Comparison of ENCODE assay signal across 28 cellular contexts in the genomic region with DNA sequence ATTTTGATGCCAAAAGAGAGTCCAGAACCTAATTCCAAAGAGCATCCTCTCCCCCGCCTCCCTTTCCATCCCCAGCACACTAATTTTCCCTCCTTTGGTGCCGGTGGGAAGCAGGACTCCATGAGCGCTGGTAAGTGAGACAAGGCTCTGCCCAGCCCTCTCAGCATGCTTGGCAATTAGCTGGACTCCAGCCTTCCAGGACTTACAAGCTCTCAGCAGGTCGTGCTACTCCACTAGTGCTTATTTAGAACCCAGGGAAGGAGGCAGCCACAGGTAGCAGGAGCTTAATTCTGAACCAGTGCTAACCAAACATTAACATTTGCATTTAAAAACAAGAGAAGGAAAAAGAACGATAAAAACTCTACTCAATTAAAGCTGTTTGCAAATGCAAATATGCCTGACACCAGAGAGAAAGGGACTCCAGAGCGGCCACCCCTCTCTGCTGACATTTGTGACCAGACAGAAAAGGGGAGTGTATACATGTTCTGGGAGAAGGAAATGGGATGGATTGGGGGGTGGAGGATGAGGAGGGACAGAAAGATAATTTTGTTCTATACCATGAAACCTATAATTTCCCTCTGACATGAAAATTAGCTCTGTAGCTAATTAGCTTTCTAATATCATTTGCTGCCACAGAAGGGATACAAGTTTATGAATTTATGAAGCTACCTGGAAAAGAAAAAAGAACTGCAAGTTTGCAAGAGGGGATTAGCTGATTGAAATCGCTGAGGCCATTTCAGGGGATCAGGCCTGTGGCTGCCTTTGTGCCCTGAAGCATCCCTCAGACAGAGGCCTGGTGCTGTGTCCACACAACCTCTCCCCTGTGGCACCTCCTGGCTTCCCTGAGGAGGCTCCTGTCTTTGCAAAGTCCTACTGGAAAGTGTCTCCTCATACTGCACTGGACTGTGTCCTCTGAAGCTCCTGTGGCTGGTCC.
DNase-seq lines count a peak whose midpoint lies in the region; ATAC-seq, FAIRE-seq and TF ChIP-seq lines count a peak whose summit lies in the region.
"Had no signal": no experiment of that assay in that cellular context is flagged by ENCODE, and none has a peak within 500 bp of the region (broad histone marks: within the 10 kb centered on the region; RNA-seq: fewer than 3 reads in every experiment).

No MANE protein-coding gene starts in this region.

- peak; percentile 26 for DNase-seq in G401 (ENCODE audit: low spot score)
- DNase-seq in IMR-90, result no peak
- DNase-seq in astrocyte (ENCODE audit: low read depth), result no peak
- no peak for DNase-seq in nephron progenitor cell
- no peak for DNase-seq in aorta
- no peak for DNase-seq in HuH-7 (ENCODE audit: low spot score)
- no peak for DNase-seq in SHP77 treated with DMSO at 0.1 percent for 48 hours (lab: John Stamatoyannopoulos, UW)
- DNase-seq: activated CD4-positive, alpha-beta T cell treated with anti-CD3 and anti-CD28 coated beads, Interleukin-2, amount 50 U/mL, for 48 hours; activated naive CD4-positive, alpha-beta T cell; activated T-cell treated with anti-CD3 and anti-CD28 coated beads, Interleukin-2, amount 50 U/mL, for 48 hours; BE2C; CD8-positive, alpha-beta memory T cell; DMS 273 treated with DMSO at 0.1 percent for 48 hours; dorsolateral prefrontal cortex; gastrocnemius medialis; mucosa of descending colon; natural killer cell; NCI-H187 treated with DMSO at 0.1 percent for 48 hours; NCI-H82; OCI-M1; stimulated activated CD4-positive, alpha-beta T cell treated with anti-CD3 and anti-CD28 coated beads, Interleukin-4, amount 100 ng/mL, for 1 hour; transverse colon had no signal

- peak overlapping the region; percentile 53 for H2BK20ac ChIP-seq in IMR-90 (ENCODE audit: low read depth, low read length)

- no peak overlapping the region for H2AK9ac ChIP-seq in IMR-90 (replicated peaks; ENCODE audit: low read depth, low read length, poor library complexity)

- no peak for TF ChIP-seq POLR2A in IMR-90 (IDR thresholded peaks at IDR 0.05; ENCODE audit: low read depth, low read length)

- H2BK5ac ChIP-seq in IMR-90 (ENCODE audit: low read depth, low read length, poor library complexity, severe bottlenecking), result no peak overlapping the region

- WGBS in IMR-90 (ENCODE audit: extremely low coverage in 2 of 2, insufficient read length in 1 of 2), 2 experiments, result 72% methylated on average over 4 of the region's 7 CpGs; no CpG with 5 or more reads in 1 of the 2 experiments
- 86 to 88% methylated on average over 7 of the region's 7 CpGs for WGBS in aorta, 2 donors

- ATAC-seq in IMR-90 (ENCODE audit: low read depth) (no peak), aorta (ENCODE audit: low FRiP score) (no peak), HG03039 (IDR thresholded peaks at IDR 0.05; ENCODE audit: unreplicated experiment) (no peak)
- ATAC-seq: gastrocnemius medialis, HCT116, mucosa of descending colon, natural killer cell had no signal

- H3K4me2 ChIP-seq in IMR-90 (ENCODE audit: low read depth, low read length), result no peak overlapping the region
- no peak overlapping the region for H3K4me2 ChIP-seq in astrocyte (ENCODE audit: low read length)

- peak overlapping the region; percentile 51 for H3K14ac ChIP-seq in IMR-90 (replicated peaks; ENCODE audit: low read depth, low read length)

- no TSS peak for BruUV-seq in IMR-90 (replicated peaks; lab: Mats Ljungman, UMichigan)

- peak overlapping the region; percentile 3; the same call in 1 of the 2 replicates for H3K18ac ChIP-seq in IMR-90 (ENCODE audit: low read depth, low read length)

- peaks cover 10% of the 10 kb centered on the region for H3K4me1 ChIP-seq in IMR-90 (ENCODE audit: control insufficient read depth, insufficient read depth, low read length)
- H3K4me1 ChIP-seq in astrocyte (ENCODE audit: insufficient read depth, low read length), result no peaks in the 10 kb centered on the region
- no peaks in the 10 kb centered on the region for H3K4me1 ChIP-seq in aorta (ENCODE audit: control insufficient read depth in 1 of 2, insufficient read depth in 2 of 2, low read length in 2 of 2)
- H3K4me1 ChIP-seq: gastrocnemius medialis had no signal

- H3K27ac Mint-ChIP-seq in astrocyte (ENCODE audit: unreplicated experiment) (peak overlapping the region; percentile 23), nephron progenitor cell (peak overlapping the region; percentile 40)
- H3K27ac Mint-ChIP-seq: CD8-positive, alpha-beta memory T cell; natural killer cell; T-helper 1 cell treated with Interleukin-12 subunit alpha and Interleukin-12 subunit beta and Interleukin-4 antibody, amounts not matched to agents 30 μg/mL and 1 μg/mL, for 36 hours had no signal

- peak overlapping the region; percentile 38; the same call in 1 of the 2 replicates for H2AK5ac ChIP-seq in IMR-90 (ENCODE audit: low read depth, low read length)

- H4K8ac ChIP-seq in IMR-90 (ENCODE audit: low read depth in 2 of 2, low read length in 2 of 2), result no peak overlapping the region; a peak in 1 of 4 replicates

- H3K27ac ChIP-seq in IMR-90 (ENCODE audit: insufficient read depth, low read length) (no peak overlapping the region), astrocyte (ENCODE audit: low read depth, low read length) (no peak overlapping the region), aorta (ENCODE audit: low read depth in 1 of 2, low read length in 2 of 2) (no peak overlapping the region)
- H3K27ac ChIP-seq: dorsolateral prefrontal cortex, gastrocnemius medialis, transverse colon had no signal

- TF ChIP-seq CTCF in IMR-90 (conservative IDR thresholded peaks at IDR 0.05; ENCODE audit: low read depth, low read length) (no peak), astrocyte (IDR thresholded peaks at IDR 0.05; ENCODE audit: insufficient read depth, low read depth, low read length) (no peak), nephron progenitor cell (IDR thresholded peaks at IDR 0.05) (no peak)

- H3K56ac ChIP-seq in IMR-90 (ENCODE audit: extremely low read depth, insufficient read depth, low read length), result no peak overlapping the region

- H3K27me3 Mint-ChIP-seq in astrocyte (ENCODE audit: low read depth, unreplicated experiment) (peaks cover 15% of the 10 kb centered on the region), nephron progenitor cell (ENCODE audit: low read depth, poor library complexity) (peaks cover 12% of the 10 kb centered on the region)

- H3K27me3 ChIP-seq in IMR-90 (ENCODE audit: control insufficient read depth, insufficient read depth, low read length) (no peaks in the 10 kb centered on the region), astrocyte (ENCODE audit: insufficient read depth, low read length) (no peaks in the 10 kb centered on the region), aorta (ENCODE audit: control insufficient read depth in 1 of 2, insufficient read depth in 2 of 2, low read length in 1 of 2) (no peaks in the 10 kb centered on the region)
- H3K27me3 ChIP-seq: BE2C, dorsolateral prefrontal cortex, gastrocnemius medialis, transverse colon had no signal

- H3K4me3 ChIP-seq in IMR-90 (ENCODE audit: insufficient read depth, low read depth, low read length) (no peak overlapping the region), astrocyte (ENCODE audit: insufficient read depth, low read depth, low read length) (no peak overlapping the region), aorta (ENCODE audit: low read length in 2 of 2) (no peak overlapping the region)
- H3K4me3 ChIP-seq: dorsolateral prefrontal cortex, gastrocnemius medialis, lung, mucosa of descending colon, transverse colon had no signal

- no peak overlapping the region; the same call in 1 of the 2 replicates for H4K5ac ChIP-seq in IMR-90 (ENCODE audit: low read depth, low read length)

- H3K36me3 Mint-ChIP-seq in astrocyte (ENCODE audit: low read depth, unreplicated experiment) (no peaks in the 10 kb centered on the region), nephron progenitor cell (ENCODE audit: low read depth) (no peaks in the 10 kb centered on the region)
- H3K36me3 Mint-ChIP-seq: CD8-positive, alpha-beta memory T cell; natural killer cell had no signal

- POLR2A ChIA-PET in IMR-90 (lab: Charles Lee; ENCODE audit: unreplicated experiment), result no interaction called here

- H2AFZ ChIP-seq in IMR-90 (replicated peaks; ENCODE audit: low read length, poor library complexity) (peak overlapping the region; percentile 29), astrocyte (ENCODE audit: low read depth, low read length) (no peak overlapping the region)

- H3K9ac ChIP-seq in IMR-90 (ENCODE audit: low read depth, low read length), result no peak overlapping the region
- no peak overlapping the region for H3K9ac ChIP-seq in astrocyte (ENCODE audit: low read length)

- dilution Hi-C loops in IMR-90 (cut with HindIII; ENCODE audit: low sequenced_read_pairs, unreplicated experiment), result no loop called here

- FAIRE-seq in astrocyte (lab: Jason Lieb, UNC), result no peak
- FAIRE-seq: GM18507 had no signal

- H4K91ac ChIP-seq in IMR-90 (ENCODE audit: insufficient read depth, low read depth, low read length), result peak overlapping the region; percentile 50

- peak overlapping the region; percentile 49 for H2BK120ac ChIP-seq in IMR-90 (ENCODE audit: low read depth, low read length)

- H3K79me2 ChIP-seq in astrocyte (ENCODE audit: insufficient read depth, low read length), result no peaks in the 10 kb centered on the region

- no peak for TF ChIP-seq RAD21 in IMR-90 (IDR thresholded peaks at IDR 0.05; ENCODE audit: low read length)

- no peak overlapping the region for H3K4me3 Mint-ChIP-seq in astrocyte (ENCODE audit: unreplicated experiment)
- H3K4me3 Mint-ChIP-seq in nephron progenitor cell, result no peak overlapping the region
- H3K4me3 Mint-ChIP-seq: CD8-positive, alpha-beta memory T cell; central memory CD8-positive, alpha-beta T cell; natural killer cell; T-helper 1 cell treated with Interleukin-12 subunit alpha and Interleukin-12 subunit beta and Interleukin-4 antibody, amounts not matched to agents 30 μg/mL and 1 μg/mL, for 36 hours had no signal

- H3K9me1 ChIP-seq in IMR-90 (ENCODE audit: insufficient read depth, low read length), result peaks cover 7% of the 10 kb centered on the region

- in situ Hi-C loops in G401 (cut with HindIII; ENCODE audit: low sequenced_read_pairs), result no loop called here
- in situ Hi-C loops in IMR-90 (cut with MboI; ENCODE audit: low sequenced_read_pairs), result no loop called here

- 0 out of 2 replicates have a peak overlapping the region, but pooled peaks have one; percentile 12 for H3K23ac ChIP-seq in IMR-90 (ENCODE audit: low read depth, low read length)

- CTCF ChIA-PET in IMR-90 (lab: Yijun Ruan, JAX), result interaction anchor here (0.7 to 0.9 kb wide), 2 partner anchors 11 to 87 kb away, joined by 3 to 7 read pairs; no protein-coding TSS in a partner anchor

- H3K79me1 ChIP-seq in IMR-90 (ENCODE audit: low read depth in 1 of 2, low read length in 2 of 2), result no peaks in the 10 kb centered on the region

- intact Hi-C loops in IMR-90 (cut with micrococcal nuclease), result no loop called here
- intact Hi-C loops in aorta (cut with DNase I), result no loop called here

- H3K36me3 ChIP-seq in IMR-90 (ENCODE audit: control insufficient read depth, insufficient read depth, low read length), result no peaks in the 10 kb centered on the region
- H3K36me3 ChIP-seq in astrocyte (ENCODE audit: insufficient read depth, low read length), result no peaks in the 10 kb centered on the region
- H3K36me3 ChIP-seq in aorta (ENCODE audit: control insufficient read depth in 1 of 2, insufficient read depth in 2 of 2, low read length in 1 of 2), result no peaks in the 10 kb centered on the region
- H3K36me3 ChIP-seq: BE2C, gastrocnemius medialis, transverse colon had no signal

- H3K4me1 Mint-ChIP-seq in astrocyte (ENCODE audit: low read depth, unreplicated experiment) (peaks cover 13% of the 10 kb centered on the region), nephron progenitor cell (no peaks in the 10 kb centered on the region)

- no peaks in the 10 kb centered on the region for H3K9me3 ChIP-seq in IMR-90 (ENCODE audit: control insufficient read depth, insufficient read depth, low read length)
- H3K9me3 ChIP-seq in astrocyte (ENCODE audit: insufficient read depth, low read depth, low read length), result no peaks in the 10 kb centered on the region
- H3K9me3 ChIP-seq in aorta (ENCODE audit: control insufficient read depth, low read length), result peaks cover 3% of the 10 kb centered on the region
- H3K9me3 ChIP-seq: BE2C, gastrocnemius medialis, mucosa of descending colon, transverse colon had no signal

- H2BK15ac ChIP-seq in IMR-90 (ENCODE audit: low read depth, low read length), result 0 out of 3 replicates have a peak overlapping the region, but pooled peaks have one; percentile 62

- peaks cover 2% of the 10 kb centered on the region for H3K9me3 Mint-ChIP-seq in astrocyte (ENCODE audit: unreplicated experiment)
- H3K9me3 Mint-ChIP-seq in nephron progenitor cell, result peaks cover 9% of the 10 kb centered on the region
- H3K9me3 Mint-ChIP-seq: CD8-positive, alpha-beta memory T cell; central memory CD8-positive, alpha-beta T cell; natural killer cell; T-helper 1 cell treated with Interleukin-12 subunit alpha and Interleukin-12 subunit beta and Interleukin-4 antibody, amounts not matched to agents 30 μg/mL and 1 μg/mL, for 36 hours had no signal

- peak overlapping the region; percentile 58 for H3K4ac ChIP-seq in IMR-90 (ENCODE audit: low read depth, low read length)

- H4K20me1 ChIP-seq in IMR-90 (ENCODE audit: insufficient read depth, low read length) (no peaks in the 10 kb centered on the region), astrocyte (ENCODE audit: insufficient read depth, low read length) (no peaks in the 10 kb centered on the region)
